In genomic region chr15:99755692-99756409, GRCh38 we compare ENCODE assay signal across 8 cellular contexts. TPM values are rescaled to one million over a fixed set of nuclear protein-coding genes. Genes with fewer than 3 reads are reported as not detected.
DNase-seq lines count a peak whose midpoint lies in the region; ATAC-seq and TF ChIP-seq lines count a peak whose summit lies in the region.

No MANE protein-coding gene starts in this region.

- peak; percentile 93 for TF ChIP-seq CTCF in epithelial cell of esophagus (IDR thresholded peaks at IDR 0.05; ENCODE audit: insufficient read depth, low read depth, low read length, missing control alignments)

- in situ Hi-C loops in Caki2 (cut with HindIII; ENCODE audit: low pct_unique_long_range_greater_than_20kb, low sequenced_read_pairs) = no loop called here

- no peak overlapping the region for H3K4me3 ChIP-seq in epithelial cell of esophagus (ENCODE audit: low read length)

- ATAC-seq in GM19328 (IDR thresholded peaks at IDR 0.05; ENCODE audit: unreplicated experiment) (peak; percentile 79), HG03175 (IDR thresholded peaks at IDR 0.05; ENCODE audit: unreplicated experiment) (peak; percentile 88)

- peak; percentile 65 for DNase-seq in Caki2 (ENCODE audit: low read depth)
- peak; percentile 10 for DNase-seq in NCI-H2227 treated with DMSO at 0.1 percent for 48 hours (lab: John Stamatoyannopoulos, UW)
- DNase-seq in activated CD4-positive, CD25-positive, alpha-beta regulatory T cell treated with anti-CD3 and anti-CD28 coated beads, Interleukin-2, amount 50 U/mL, for 72 hours = peak; percentile 39
- peak; percentile 77 for DNase-seq in epithelial cell of esophagus (ENCODE audit: low read depth)
- DNase-seq in mucosa of gallbladder (ENCODE audit: low spot score) = peak; percentile 40
- DNase-seq in ureter (ENCODE audit: low spot score) = peak; percentile 61

RNA-seq across cellular contexts. Expression of gene LYSMD4, which starts 22.6 kb away (rescaled TPM):
- 1.1 and 1.5 TPM in 2 replicates for total RNA-seq in Caki2 (2014; rRNA removed; shearing (Covaris generic); ENCODE audit: low replicate concordance)
- total RNA-seq in mucosa of gallbladder (11.6 TPM), ureter (7.6 TPM)

Comparison
In these comparisons a context has a peak if more than half of its experiments do, and no peak if none do; other contexts are left out.
1. DNase-seq: peak in every context shown above with its lines; median percentile 77 in epithelial cell of esophagus; 65 in Caki2; 61 in ureter; 40 in mucosa of gallbladder; 39 in activated CD4-positive, CD25-positive, alpha-beta regulatory T cell treated with anti-CD3 and anti-CD28 coated beads, Interleukin-2, amount 50 U/mL, for 72 hours; 10 in NCI-H2227 treated with DMSO at 0.1 percent for 48 hours.